ENCODE assay signal across 23 cellular contexts in genomic region chr21:39837861-39838359, GRCh38. TPM values are rescaled to one million over a fixed set of nuclear protein-coding genes. Genes with fewer than 3 reads are reported as not detected.
DNase-seq lines count a peak whose midpoint lies in the region; ATAC-seq and TF ChIP-seq lines count a peak whose summit lies in the region.
"Had no signal": no experiment of that assay in that cellular context is flagged by ENCODE, and none has a peak within 500 bp of the region (broad histone marks: within the 10 kb centered on the region; RNA-seq: fewer than 3 reads in every experiment).

No MANE protein-coding gene starts in this region.

- no peak for ATAC-seq in GM19463 (IDR thresholded peaks at IDR 0.05; ENCODE audit: unreplicated experiment)

- in situ Hi-C loops in GM13976 (cut with MboI; ENCODE audit: low sequenced_read_pairs, unreplicated experiment): no loop called here

- no peaks in the 10 kb centered on the region for H3K27me3 ChIP-seq in mesenchymal stem cell (ENCODE audit: control insufficient read depth in 1 of 2, insufficient read depth in 1 of 2, low read length in 2 of 2)

- H3K14ac ChIP-seq in mesenchymal stem cell (ENCODE audit: low read length in 2 of 2): no peak overlapping the region

- TF ChIP-seq CTCF in epithelial cell of proximal tubule (conservative IDR thresholded peaks at IDR 0.05; ENCODE audit: low read depth, low read length) (no peak), GM13976 (IDR thresholded peaks at IDR 0.05; ENCODE audit: borderline replicate concordance, control extremely low read depth, extremely low read depth, insufficient read depth, missing control alignments) (no peak)

- no peaks in the 10 kb centered on the region for H3K9me3 ChIP-seq in mesenchymal stem cell (ENCODE audit: control insufficient read depth, low read length)
- H3K9me3 ChIP-seq: HAP-1 had no signal

- peak; percentile 23 for DNase-seq in NCI-H82 (lab: John Stamatoyannopoulos, UW)
- no peak for DNase-seq in NCI-H82 treated with DMSO at 0.1 percent for 48 hours (lab: John Stamatoyannopoulos, UW; ENCODE audit: unreplicated experiment)
- peak; percentile 25 for DNase-seq in epithelial cell of proximal tubule (ENCODE audit: low read depth)
- DNase-seq in mesenchymal stem cell: no peak
- DNase-seq in germinal center (ENCODE audit: low spot score): no peak
- no peak for DNase-seq in T-helper 9 cell
- no peak for DNase-seq in GM13976 (ENCODE audit: low spot score)
- DNase-seq: AML-193; C1 segment of cervical spinal cord; Calu3; CD4-positive, alpha-beta T cell; DMS 273 treated with DMSO at 0.1 percent for 48 hours; DMS79 treated with DMSO at 0.1 percent for 48 hours; EL; GDM1; HFFc6; IMR-90; KBM-7 had no signal

- no peak overlapping the region for H3K4ac ChIP-seq in mesenchymal stem cell (ENCODE audit: low read depth in 1 of 2, low read length in 2 of 2)

- H2AK5ac ChIP-seq in mesenchymal stem cell (ENCODE audit: low read length, severe bottlenecking): no peak overlapping the region

- no peak overlapping the region for H2BK5ac ChIP-seq in mesenchymal stem cell (ENCODE audit: low read depth, low read length, poor library complexity, severe bottlenecking)

- peak overlapping the region; percentile 55 for H3K27ac ChIP-seq in mesenchymal stem cell (ENCODE audit: low read length, poor library complexity, severe bottlenecking)
- H3K27ac ChIP-seq: 22Rv1 had no signal

- no peak overlapping the region for H2AFZ ChIP-seq in mesenchymal stem cell (ENCODE audit: low read depth, low read length)

- no peak overlapping the region for H3K23ac ChIP-seq in mesenchymal stem cell (ENCODE audit: low read length in 2 of 2)

- H3K4me3 ChIP-seq in epithelial cell of proximal tubule (ENCODE audit: low read depth, low read length) (no peak overlapping the region), mesenchymal stem cell (ENCODE audit: insufficient read depth in 1 of 2, low read depth in 1 of 2, low read length in 2 of 2) (no peak overlapping the region)
- H3K4me3 ChIP-seq: HAP-1 had no signal

- H3K4me1 ChIP-seq in mesenchymal stem cell (ENCODE audit: control insufficient read depth, insufficient read depth, low read depth, low read length): peaks cover 1% of the 10 kb centered on the region
- H3K4me1 ChIP-seq: HAP-1 had no signal

- 39% methylated on average over 4 of the region's 4 CpGs for WGBS in mesenchymal stem cell

- no peak overlapping the region for H3K9ac ChIP-seq in mesenchymal stem cell (ENCODE audit: low read length)

- no peak overlapping the region for H4K8ac ChIP-seq in mesenchymal stem cell (ENCODE audit: low read length)

- no peaks in the 10 kb centered on the region for H3K36me3 ChIP-seq in mesenchymal stem cell (ENCODE audit: control insufficient read depth in 1 of 2, insufficient read depth in 2 of 2, low read depth in 1 of 2, low read length in 2 of 2)
- H3K36me3 ChIP-seq: HAP-1 had no signal

- no peak overlapping the region for H3K18ac ChIP-seq in mesenchymal stem cell (ENCODE audit: low read depth in 1 of 2, low read length in 2 of 2)

- no peak overlapping the region for H2BK15ac ChIP-seq in mesenchymal stem cell (ENCODE audit: low read depth, poor library complexity, severe bottlenecking)

- no peak overlapping the region for H2BK12ac ChIP-seq in mesenchymal stem cell (ENCODE audit: low read length in 2 of 2)

- H2BK120ac ChIP-seq in mesenchymal stem cell (ENCODE audit: low read depth, low read length): no peak overlapping the region

- no peak overlapping the region for H3K4me2 ChIP-seq in mesenchymal stem cell (ENCODE audit: low read length, poor library complexity, severe bottlenecking)

- no peak overlapping the region for H4K91ac ChIP-seq in mesenchymal stem cell (ENCODE audit: low read length)

- no peaks in the 10 kb centered on the region for H3K79me1 ChIP-seq in mesenchymal stem cell (replicated peaks; ENCODE audit: low read length, poor library complexity, severe bottlenecking)

RNA-seq across cellular contexts. Expression of gene PCP4, which starts 29.3 kb away (rescaled TPM):
- total RNA-seq in epithelial cell of proximal tubule: not detected in 2 replicates
- polyA plus RNA-seq in mesenchymal stem cell (2013, experiment 1 of 2): not detected
- polyA plus RNA-seq in mesenchymal stem cell (2013, experiment 2 of 2): not detected
- total RNA-seq: A673; Calu3; CD4-positive, alpha-beta T cell; HFFc6; HT-29; IMR-90 had no signal
- polyA plus RNA-seq: IMR-90 had no signal

Comparison
In these comparisons a context has a peak if more than half of its experiments do, and no peak if none do; other contexts are left out.
1. DNase-seq: peak in NCI-H82 (single experiment) and epithelial cell of proximal tubule (single experiment); none in NCI-H82 treated with DMSO at 0.1 percent for 48 hours (single experiment), mesenchymal stem cell (single experiment), germinal center (single experiment), T-helper 9 cell (single experiment) and GM13976 (single experiment).